Comparison of ENCODE assay signal across 14 cellular contexts in the genomic region with DNA sequence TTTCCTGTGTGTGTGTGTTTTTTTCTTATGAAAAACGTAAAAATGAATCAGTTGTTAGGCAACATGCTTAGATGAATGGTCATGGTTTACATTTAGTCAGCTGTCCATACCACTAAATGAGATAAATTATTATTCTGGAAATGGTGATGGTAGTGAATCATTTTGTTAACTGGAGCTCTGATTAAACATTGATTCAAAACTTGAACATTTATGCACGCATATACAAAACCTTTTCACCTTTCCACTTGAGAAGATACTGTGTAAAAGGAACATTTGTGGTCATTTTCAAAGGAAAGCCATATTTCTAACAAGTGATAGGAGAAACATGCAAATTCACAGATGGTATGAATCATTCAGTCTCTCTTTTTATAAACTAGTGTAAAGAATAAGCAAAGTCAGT.
DNase-seq lines count a peak whose midpoint lies in the region; ATAC-seq, FAIRE-seq and TF ChIP-seq lines count a peak whose summit lies in the region.
"Had no signal": no experiment of that assay in that cellular context is flagged by ENCODE, and none has a peak within 500 bp of the region (broad histone marks: within the 10 kb centered on the region; RNA-seq: fewer than 3 reads in every experiment).

No MANE protein-coding gene starts in this region.

- no peaks in the 10 kb centered on the region for H3K4me1 Mint-ChIP-seq in stimulated activated naive B cell treated with anti-CD40 and anti-IgM and Interleukin-4, amounts not matched to agents 10 μg/mL and 1 μg/mL and 100 μg/mL, for 72 hours
- H3K4me1 Mint-ChIP-seq in chondrocyte (ENCODE audit: low read depth), result peaks cover 15% of the 10 kb centered on the region

- H3K9me3 ChIP-seq in keratinocyte (ENCODE audit: control insufficient read depth, low read depth, low read length), result no peaks in the 10 kb centered on the region
- H3K9me3 ChIP-seq: Caco-2, neutrophil, tibial artery had no signal

- H3K4me3 ChIP-seq in keratinocyte (ENCODE audit: control insufficient read depth in 2 of 3, extremely low read depth in 1 of 3, insufficient read depth in 2 of 3, low read depth in 1 of 3, low read length in 3 of 3), result no peak overlapping the region
- H3K4me3 ChIP-seq: tibial artery had no signal

- DNase-seq in amniotic stem cell (lab: John Stamatoyannopoulos, UW), result peak; percentile 55
- DNase-seq in keratinocyte (ENCODE audit: low read depth, low spot score), result peak; percentile 15
- DNase-seq in stimulated activated naive B cell treated with anti-CD40 and anti-IgM and Interleukin-4, amounts not matched to agents 10 μg/mL and 1 μg/mL and 100 μg/mL, for 72 hours, result no peak
- DNase-seq in activated T-cell treated with anti-CD3 and anti-CD28 coated beads, Interleukin-2, amount 50 U/mL, for 1 hour, result no peak
- no peak for DNase-seq in chondrocyte (ENCODE audit: low spot score)
- DNase-seq: Caco-2, GOT3, NCI-H1436 treated with DMSO at 0.1 percent for 48 hours, tibial artery had no signal

- TF ChIP-seq CTCF in keratinocyte (optimal IDR thresholded peaks at IDR 0.05 in 1 of 3, IDR thresholded peaks at IDR 0.05 in 1 of 3, conservative IDR thresholded peaks at IDR 0.05 in 1 of 3; ENCODE audit: extremely low read depth in 1 of 3, insufficient read depth in 2 of 3, low read length in 3 of 3), result no peak
- TF ChIP-seq CTCF in chondrocyte (IDR thresholded peaks at IDR 0.05), result no peak

- peak overlapping the region; percentile 77 for H3K27ac ChIP-seq in keratinocyte (ENCODE audit: control insufficient read depth, insufficient read depth, low read length)
- H3K27ac ChIP-seq: neutrophil, tibial artery had no signal

- no peaks in the 10 kb centered on the region for H4K20me1 ChIP-seq in keratinocyte (ENCODE audit: control insufficient read depth, extremely low read depth, insufficient read depth, low read length)

- dilution Hi-C loops in keratinocyte (cut with MboI; ENCODE audit: extremely low pct_ligation_motif_present, low sequenced_read_pairs), result no loop called here

- H3K9me3 Mint-ChIP-seq in stimulated activated naive B cell treated with anti-CD40 and anti-IgM and Interleukin-4, amounts not matched to agents 10 μg/mL and 1 μg/mL and 100 μg/mL, for 72 hours, result peaks cover 0 to 4% of the 10 kb centered on the region in 2 donors
- no peaks in the 10 kb centered on the region for H3K9me3 Mint-ChIP-seq in chondrocyte (ENCODE audit: low read depth)

- peak overlapping the region; percentile 74 for H3K4me2 ChIP-seq in keratinocyte (ENCODE audit: control insufficient read depth, extremely low read depth, insufficient read depth, low read depth, low read length)

- ATAC-seq in GM18499 (IDR thresholded peaks at IDR 0.05; ENCODE audit: insufficient read depth, unreplicated experiment) (peak; percentile 27), HG03432 (IDR thresholded peaks at IDR 0.05; ENCODE audit: unreplicated experiment) (peak; percentile 42), GM21786 (IDR thresholded peaks at IDR 0.05; ENCODE audit: unreplicated experiment) (no peak)
- ATAC-seq in stimulated activated naive B cell treated with anti-CD40 and anti-IgM and Interleukin-4, amounts not matched to agents 10 μg/mL and 1 μg/mL and 100 μg/mL, for 72 hours (replicated peaks), result no peak

- no peaks in the 10 kb centered on the region for H3K79me2 ChIP-seq in keratinocyte (ENCODE audit: control insufficient read depth, insufficient read depth, low read length)

- no peaks in the 10 kb centered on the region for H3K36me3 ChIP-seq in keratinocyte (ENCODE audit: control insufficient read depth in 2 of 2, extremely low read depth in 1 of 2, insufficient read depth in 2 of 2, low read length in 2 of 2)
- H3K36me3 ChIP-seq: neutrophil, tibial artery had no signal

- no peak overlapping the region for H2AFZ ChIP-seq in keratinocyte (ENCODE audit: control insufficient read depth, low read length)

- H3K4me1 ChIP-seq in keratinocyte (ENCODE audit: control insufficient read depth, extremely low read depth, insufficient read depth, low read length), result peaks cover 23% of the 10 kb centered on the region
- H3K4me1 ChIP-seq: tibial artery had no signal

- no peak overlapping the region for H3K27ac Mint-ChIP-seq in stimulated activated naive B cell treated with anti-CD40 and anti-IgM and Interleukin-4, amounts not matched to agents 10 μg/mL and 1 μg/mL and 100 μg/mL, for 72 hours
- H3K27ac Mint-ChIP-seq in chondrocyte (ENCODE audit: unreplicated experiment), result no peak overlapping the region

- no peaks in the 10 kb centered on the region for H3K9me1 ChIP-seq in keratinocyte (ENCODE audit: control insufficient read depth, extremely low read depth, insufficient read depth, low read length)

- H3K4me3 Mint-ChIP-seq in stimulated activated naive B cell treated with anti-CD40 and anti-IgM and Interleukin-4, amounts not matched to agents 10 μg/mL and 1 μg/mL and 100 μg/mL, for 72 hours, result no peak overlapping the region
- no peak overlapping the region for H3K4me3 Mint-ChIP-seq in chondrocyte (ENCODE audit: unreplicated experiment)

- H3K36me3 Mint-ChIP-seq in stimulated activated naive B cell treated with anti-CD40 and anti-IgM and Interleukin-4, amounts not matched to agents 10 μg/mL and 1 μg/mL and 100 μg/mL, for 72 hours, result no peaks in the 10 kb centered on the region
- no peaks in the 10 kb centered on the region for H3K36me3 Mint-ChIP-seq in chondrocyte (ENCODE audit: low read depth)

- no peak for FAIRE-seq in keratinocyte (lab: Jason Lieb, UNC)
- FAIRE-seq: GM18507 had no signal

- H3K9ac ChIP-seq in keratinocyte (ENCODE audit: control insufficient read depth, extremely low read depth, insufficient read depth, low read length), result no peak overlapping the region

- no peaks in the 10 kb centered on the region for H3K27me3 ChIP-seq in keratinocyte (ENCODE audit: control insufficient read depth, extremely low read depth, insufficient read depth, low read length)
- H3K27me3 ChIP-seq: neutrophil, tibial artery had no signal

- no peaks in the 10 kb centered on the region for H3K27me3 Mint-ChIP-seq in stimulated activated naive B cell treated with anti-CD40 and anti-IgM and Interleukin-4, amounts not matched to agents 10 μg/mL and 1 μg/mL and 100 μg/mL, for 72 hours
- H3K27me3 Mint-ChIP-seq in chondrocyte (ENCODE audit: low read depth), result peaks cover 10% of the 10 kb centered on the region

Comparison
In these comparisons a context has a peak if more than half of its experiments do, and no peak if none do; other contexts are left out.
1. ATAC-seq: peak in GM18499 (single experiment) and HG03432 (single experiment); none in stimulated activated naive B cell treated with anti-CD40 and anti-IgM and Interleukin-4, amounts not matched to agents 10 μg/mL and 1 μg/mL and 100 μg/mL, for 72 hours (0 of 2) and GM21786 (single experiment).
2. DNase-seq: peak in amniotic stem cell (single experiment) and keratinocyte (single experiment); none in stimulated activated naive B cell treated with anti-CD40 and anti-IgM and Interleukin-4, amounts not matched to agents 10 μg/mL and 1 μg/mL and 100 μg/mL, for 72 hours (single experiment), activated T-cell treated with anti-CD3 and anti-CD28 coated beads, Interleukin-2, amount 50 U/mL, for 1 hour (single experiment) and chondrocyte (single experiment).